Comparison of ENCODE assay signal across 12 cellular contexts in genomic region chr2:237181844-237182243, GRCh38.
DNase-seq lines count a peak whose midpoint lies in the region; ATAC-seq, FAIRE-seq and TF ChIP-seq lines count a peak whose summit lies in the region.
"Had no signal": no experiment of that assay in that cellular context is flagged by ENCODE, and none has a peak within 500 bp of the region (broad histone marks: within the 10 kb centered on the region; RNA-seq: fewer than 3 reads in every experiment).

No MANE protein-coding gene starts in this region.

- DNase-seq in ELF-1 (ENCODE audit: low read depth, low spot score): peak; percentile 49
- DNase-seq in astrocyte (ENCODE audit: low read depth): peak; percentile 96
- no peak for DNase-seq in left cardiac atrium
- peak in 1 of 2 donors; percentile 43 for DNase-seq in gastrocnemius medialis
- DNase-seq in NCI-H146 (lab: John Stamatoyannopoulos, UW): no peak
- DNase-seq in stimulated activated CD8-positive, alpha-beta memory T cell treated with anti-CD3 and anti-CD28 coated beads, Interleukin-4, amount 100 ng/mL, for 48 hours: no peak
- DNase-seq in SIG-M5 (lab: John Stamatoyannopoulos, UW): no peak
- DNase-seq: Calu3, endodermal cell had no signal

- H3K9me3 Mint-ChIP-seq in astrocyte (ENCODE audit: unreplicated experiment): no peaks in the 10 kb centered on the region
- H3K9me3 Mint-ChIP-seq: endodermal cell, memory B cell had no signal

- no peak for TF ChIP-seq POLR2A in gastrocnemius medialis (IDR thresholded peaks at IDR 0.05)

- no peak overlapping the region for H2AFZ ChIP-seq in astrocyte (ENCODE audit: low read depth, low read length)

- H3K36me3 ChIP-seq in astrocyte (ENCODE audit: insufficient read depth, low read length) (no peaks in the 10 kb centered on the region), gastrocnemius medialis (no peaks in the 10 kb centered on the region)

- ATAC-seq in left cardiac atrium (peak; percentile 34 to 85), gastrocnemius medialis (peak; percentile 67 to 71), esophagus mucosa (no peak)

- peak overlapping the region; percentile 96 for H3K27ac Mint-ChIP-seq in astrocyte (ENCODE audit: unreplicated experiment)
- H3K27ac Mint-ChIP-seq: endodermal cell, memory B cell had no signal

- H3K4me1 ChIP-seq in astrocyte (ENCODE audit: insufficient read depth, low read length) (peaks cover 40% of the 10 kb centered on the region), gastrocnemius medialis (no peaks in the 10 kb centered on the region)

- H3K27ac ChIP-seq in astrocyte (ENCODE audit: low read depth, low read length) (peak overlapping the region; percentile 77), gastrocnemius medialis (peak overlapping the region in 3 of 4 donors; percentile 41 to 64 (median 48))
- H3K27ac ChIP-seq: VCaP had no signal

- intact Hi-C loops in left cardiac atrium (cut with DNase I): no loop called here
- intact Hi-C loops in gastrocnemius medialis (cut with DNase I; ENCODE audit: low total_unique reads): no loop called here

- H3K79me2 ChIP-seq in astrocyte (ENCODE audit: insufficient read depth, low read length): no peaks in the 10 kb centered on the region

- TF ChIP-seq CTCF in astrocyte (IDR thresholded peaks at IDR 0.05; ENCODE audit: insufficient read depth, low read depth, low read length) (no peak), gastrocnemius medialis (IDR thresholded peaks at IDR 0.05 in 4 of 5, conservative IDR thresholded peaks at IDR 0.05 in 1 of 5) (no peak)

- H3K4me2 ChIP-seq in astrocyte (ENCODE audit: low read length): peak overlapping the region; percentile 14

- H3K9ac ChIP-seq in astrocyte (ENCODE audit: low read length): peak overlapping the region; percentile 58

- no peaks in the 10 kb centered on the region for H3K27me3 Mint-ChIP-seq in astrocyte (ENCODE audit: low read depth, unreplicated experiment)

- H3K4me3 ChIP-seq in astrocyte (ENCODE audit: insufficient read depth, low read depth, low read length) (no peak overlapping the region), gastrocnemius medialis (no peak overlapping the region)

- H3K4me3 Mint-ChIP-seq in astrocyte (ENCODE audit: unreplicated experiment): no peak overlapping the region
- H3K4me3 Mint-ChIP-seq: endodermal cell, memory B cell had no signal

- peaks cover 54% of the 10 kb centered on the region for H3K4me1 Mint-ChIP-seq in astrocyte (ENCODE audit: low read depth, unreplicated experiment)
- H3K4me1 Mint-ChIP-seq: endodermal cell, memory B cell had no signal

- no peaks in the 10 kb centered on the region for H3K36me3 Mint-ChIP-seq in astrocyte (ENCODE audit: low read depth, unreplicated experiment)
- H3K36me3 Mint-ChIP-seq: memory B cell had no signal

- H3K9me3 ChIP-seq in astrocyte (ENCODE audit: insufficient read depth, low read depth, low read length): no peaks in the 10 kb centered on the region
- no peaks in the 10 kb centered on the region for H3K9me3 ChIP-seq in gastrocnemius medialis

- H3K27me3 ChIP-seq in astrocyte (ENCODE audit: insufficient read depth, low read length) (no peaks in the 10 kb centered on the region), gastrocnemius medialis (no peaks in the 10 kb centered on the region)

- in situ Hi-C loops in gastrocnemius medialis (cut with MboI; ENCODE audit: low sequenced_read_pairs in 4 of 4): no loop called here

- no peaks in the 10 kb centered on the region for H4K20me1 ChIP-seq in astrocyte (ENCODE audit: insufficient read depth, low read length)

- no peak for FAIRE-seq in astrocyte (lab: Jason Lieb, UNC)

Comparison
In these comparisons a context has a peak if more than half of its experiments do, and no peak if none do; other contexts are left out.
1. DNase-seq: peak in ELF-1 (single experiment) and astrocyte (single experiment); none in left cardiac atrium (single experiment), NCI-H146 (single experiment), stimulated activated CD8-positive, alpha-beta memory T cell treated with anti-CD3 and anti-CD28 coated beads, Interleukin-4, amount 100 ng/mL, for 48 hours (single experiment) and SIG-M5 (single experiment).